ENCODE assay signal across 24 cellular contexts in the genomic region with DNA sequence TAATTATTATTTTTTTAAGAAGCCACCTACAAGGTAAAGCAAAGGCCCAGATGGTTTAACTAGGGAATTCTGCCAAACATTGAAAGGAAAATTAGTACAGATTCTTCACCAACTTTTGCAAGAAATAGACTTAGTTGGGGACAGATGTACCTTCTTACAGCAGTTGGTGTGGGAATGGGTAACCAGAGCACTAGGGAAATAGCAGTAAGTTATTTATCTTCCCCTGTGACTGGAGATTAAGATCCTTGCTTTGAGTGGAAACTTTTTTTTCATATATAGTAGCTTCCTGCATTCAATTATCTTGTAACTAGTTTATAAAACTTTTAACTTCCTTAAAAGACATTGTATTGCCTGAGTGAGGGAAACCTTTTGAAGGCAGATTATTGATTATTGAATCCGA. TPM values are rescaled to one million over a fixed set of nuclear protein-coding genes. Genes with fewer than 3 reads are reported as not detected.
DNase-seq lines count a peak whose midpoint lies in the region; ATAC-seq, FAIRE-seq and TF ChIP-seq lines count a peak whose summit lies in the region.
"Had no signal": no experiment of that assay in that cellular context is flagged by ENCODE, and none has a peak within 500 bp of the region (broad histone marks: within the 10 kb centered on the region; RNA-seq: fewer than 3 reads in every experiment).

No MANE protein-coding gene starts in this region.

- CTCF ChIA-PET in MCF 10A (lab: Yijun Ruan, JAX), result interaction anchor here (1.7 kb wide), 1 partner anchor 11 kb away, joined by 4 read pairs; no protein-coding TSS in a partner anchor

- no TSS peak for BruUV-seq in MCF 10A (replicated peaks; lab: Mats Ljungman, UMichigan)

- H3K27me3 Mint-ChIP-seq in T-helper 17 cell (no peaks in the 10 kb centered on the region), MCF 10A (ENCODE audit: insufficient read depth, unreplicated experiment) (no peaks in the 10 kb centered on the region)
- H3K27me3 Mint-ChIP-seq: CD8-positive, alpha-beta memory T cell had no signal

- H3K9me3 ChIP-seq in T-helper 17 cell (ENCODE audit: control insufficient read depth, low read length, poor library complexity, severe bottlenecking), result no peaks in the 10 kb centered on the region

- H3K4me3 Mint-ChIP-seq in T-helper 17 cell, result no peak overlapping the region
- H3K4me3 Mint-ChIP-seq in MCF 10A (ENCODE audit: unreplicated experiment), result no peak overlapping the region

- H3K36me3 Mint-ChIP-seq in T-helper 17 cell (ENCODE audit: low read depth) (peaks cover 6% of the 10 kb centered on the region), MCF 10A (ENCODE audit: insufficient read depth, unreplicated experiment) (no peaks in the 10 kb centered on the region)

- DNase-seq in SIG-M5 treated with dmso at 0.1 percent for 504 hours (lab: John Stamatoyannopoulos, UW; ENCODE audit: unreplicated experiment), result peak; percentile 4
- DNase-seq in SIG-M5 (lab: John Stamatoyannopoulos, UW), result no peak
- no peak for DNase-seq in T-helper 17 cell
- no peak for DNase-seq in activated CD4-positive, alpha-beta T cell treated with anti-CD3 and anti-CD28 coated beads, Interleukin-2, amount 50 U/mL, for 4 hours
- no peak for DNase-seq in MCF 10A (ENCODE audit: unreplicated experiment)
- DNase-seq: Calu3; CD8-positive, alpha-beta memory T cell; DMS53; GDM1; GOT3; NCI-H1092; NCI-H1436 treated with DMSO at 0.1 percent for 48 hours; NCI-H1930; NCI-H2227 treated with DMSO at 0.1 percent for 48 hours; NCI-H510A treated with DMSO at 0.1 percent for 48 hours; NCI-H774; NK-92 treated with Interleukin-12 subunit alpha and Interleukin-12 subunit beta, amount 100 ng/mL, for 24 hours; SW 1271 had no signal

- no peak for TF ChIP-seq CTCF in MCF 10A (IDR thresholded peaks at IDR 0.05; ENCODE audit: unreplicated experiment)

- H3K27ac Mint-ChIP-seq in T-helper 17 cell (peak overlapping the region; percentile 78), MCF 10A (ENCODE audit: low read depth, unreplicated experiment) (no peak overlapping the region)

- intact Hi-C loops in MCF 10A (cut with micrococcal nuclease), result no loop called here

- POLR2A ChIA-PET in MCF 10A (lab: Yijun Ruan, JAX), result no interaction called here

- H3K4me1 Mint-ChIP-seq in T-helper 17 cell, result peaks cover 36% of the 10 kb centered on the region
- H3K4me1 Mint-ChIP-seq in MCF 10A (ENCODE audit: insufficient read depth, unreplicated experiment), result peaks cover 26% of the 10 kb centered on the region

- peak; percentile 48 for FAIRE-seq in endometrium (lab: Jason Lieb, UNC)
- FAIRE-seq: GM19239, HTR-8/SVneo, RCC 7860 had no signal

- H3K9me3 Mint-ChIP-seq in MCF 10A (ENCODE audit: unreplicated experiment), result peaks cover 16% of the 10 kb centered on the region

- ATAC-seq in T-helper 17 cell (no peak), HG03457 (IDR thresholded peaks at IDR 0.05; ENCODE audit: unreplicated experiment) (no peak)
- ATAC-seq: HCT116 had no signal

RNA-seq across cellular contexts. Expression of a gene that starts 44.2 kb away (rescaled TPM):
- 10 to 100 TPM; 63.1 to 63.3 TPM for total RNA-seq in T-helper 17 cell
- total RNA-seq in MCF 10A (2022), result 21.9 and 29.8 TPM in 2 replicates
